11 cellular contexts compared by ENCODE assay signal in genomic region chr5:124979174-124979573, GRCh38.
A peak's percentile ranks its signal among the peaks of the same experiment; 100 is the strongest.
DNase-seq lines count a peak whose midpoint lies in the region; ATAC-seq and TF ChIP-seq lines count a peak whose summit lies in the region.
"Had no signal": no experiment of that assay in that cellular context is flagged by ENCODE, and none has a peak within 500 bp of the region (broad histone marks: within the 10 kb centered on the region; RNA-seq: fewer than 3 reads in every experiment).

No MANE protein-coding gene starts in this region.

- H4K5ac ChIP-seq in IMR-90 (ENCODE audit: low read depth, low read length), result peak overlapping the region; percentile 84; the same call in 1 of the 2 replicates

- H2BK120ac ChIP-seq in IMR-90 (ENCODE audit: low read depth, low read length), result peak overlapping the region; percentile 92

- peaks cover 3 to 30% (median 17%) of the 10 kb centered on the region in 5 experiments for H3K9me3 Mint-ChIP-seq in brain
- H3K9me3 Mint-ChIP-seq: natural killer cell treated with Interleukin-12 subunit alpha and Interleukin-12 subunit beta and Interleukin-15 and Interleukin-18, amount 100 ng/mL, for 72 hours had no signal

- H3K18ac ChIP-seq in IMR-90 (ENCODE audit: low read depth, low read length), result peak overlapping the region; percentile 6; the same call in 1 of the 2 replicates

- H2BK15ac ChIP-seq in IMR-90 (ENCODE audit: low read depth, low read length), result peak overlapping the region; percentile 91; the same call in 2 of the 3 replicates

- CTCF ChIA-PET in IMR-90 (lab: Yijun Ruan, JAX), result no interaction called here

- H3K27ac Mint-ChIP-seq in brain, result peak overlapping the region; percentile 64 to 92 (median 84)

- H4K20me1 ChIP-seq in IMR-90 (ENCODE audit: insufficient read depth, low read length), result no peaks in the 10 kb centered on the region

- peak overlapping the region; percentile 88; the same call in 1 of the 2 replicates for H4K91ac ChIP-seq in IMR-90 (ENCODE audit: insufficient read depth, low read depth, low read length)

- H3K27ac ChIP-seq in IMR-90 (ENCODE audit: insufficient read depth, low read length) (no peak overlapping the region), mesodermal cell (ENCODE audit: low read depth, low read length, severe bottlenecking) (peak overlapping the region; percentile 41), spleen (no peak overlapping the region)

- no peak overlapping the region for H3K9ac ChIP-seq in IMR-90 (ENCODE audit: low read depth, low read length)

- peak; percentile 78 for ATAC-seq in IMR-90 (ENCODE audit: low read depth)
- ATAC-seq: natural killer cell treated with Interleukin-12 subunit alpha and Interleukin-12 subunit beta and Interleukin-15 and Interleukin-18, amount 100 ng/mL, for 72 hours had no signal

- H2BK5ac ChIP-seq in IMR-90 (ENCODE audit: low read depth, low read length, poor library complexity, severe bottlenecking), result no peak overlapping the region

- in situ Hi-C loops in IMR-90 (cut with MboI; ENCODE audit: low sequenced_read_pairs), result no loop called here

- H3K4me3 ChIP-seq in IMR-90 (ENCODE audit: insufficient read depth, low read depth, low read length) (no peak overlapping the region), mesodermal cell (ENCODE audit: extremely low read depth, insufficient read depth, low read length, poor library complexity, severe bottlenecking) (no peak overlapping the region), spleen (no peak overlapping the region)

- peak overlapping the region; percentile 36 for H2AFZ ChIP-seq in IMR-90 (replicated peaks; ENCODE audit: low read length, poor library complexity)

- peaks cover 6% of the 10 kb centered on the region for H3K27me3 Mint-ChIP-seq in brain
- H3K27me3 Mint-ChIP-seq: natural killer cell treated with Interleukin-12 subunit alpha and Interleukin-12 subunit beta and Interleukin-15 and Interleukin-18, amount 100 ng/mL, for 72 hours had no signal

- no peak overlapping the region for H3K4me2 ChIP-seq in IMR-90 (ENCODE audit: low read depth, low read length)

- no peak for TF ChIP-seq RAD21 in IMR-90 (IDR thresholded peaks at IDR 0.05; ENCODE audit: low read length)

- WGBS in IMR-90 (ENCODE audit: extremely low coverage in 2 of 2, insufficient read length in 1 of 2), 2 experiments, result no CpG with 5 or more reads among the region's 2 CpGs
- 0 to 40% methylated on average over 1 of the region's 2 CpGs for WGBS in mesodermal cell (ENCODE audit: insufficient coverage in 2 of 2), 2 experiments
- WGBS in spleen, 5 donors, result 63 to 75% (median 73%) methylated on average over 2 of the region's 2 CpGs

- H3K4ac ChIP-seq in IMR-90 (ENCODE audit: low read depth, low read length), result peak overlapping the region; percentile 79; the same call in 1 of the 2 replicates

- H3K4me3 Mint-ChIP-seq in brain, result peak overlapping the region in 4 of 5 experiments; percentile 31 to 68 (median 64)
- H3K4me3 Mint-ChIP-seq: natural killer cell treated with Interleukin-12 subunit alpha and Interleukin-12 subunit beta and Interleukin-15 and Interleukin-18, amount 100 ng/mL, for 72 hours had no signal

- H3K36me3 ChIP-seq in IMR-90 (ENCODE audit: control insufficient read depth, insufficient read depth, low read length) (no peaks in the 10 kb centered on the region), mesodermal cell (ENCODE audit: control insufficient read depth, insufficient read depth, low read length) (no peaks in the 10 kb centered on the region), spleen (no peaks in the 10 kb centered on the region)

- H3K9me3 ChIP-seq in IMR-90 (ENCODE audit: control insufficient read depth, insufficient read depth, low read length), result peaks cover 5% of the 10 kb centered on the region; the same call in 1 of the 2 replicates
- peaks cover 9% of the 10 kb centered on the region for H3K9me3 ChIP-seq in mesodermal cell (ENCODE audit: control insufficient read depth, low read length)
- H3K9me3 ChIP-seq in spleen, result peaks cover 0 to 24% (median 12%) of the 10 kb centered on the region in 8 donors

- no peak for TF ChIP-seq CTCF in IMR-90 (conservative IDR thresholded peaks at IDR 0.05; ENCODE audit: low read depth, low read length)
- TF ChIP-seq CTCF in brain (conservative IDR thresholded peaks at IDR 0.05), result no peak
- no peak for TF ChIP-seq CTCF in spleen (IDR thresholded peaks at IDR 0.05 in 8 of 11, conservative IDR thresholded peaks at IDR 0.05 in 3 of 11)

- H3K4me1 ChIP-seq in IMR-90 (ENCODE audit: control insufficient read depth, insufficient read depth, low read length), result peaks cover 4% of the 10 kb centered on the region; the same call in 1 of the 2 replicates
- H3K4me1 ChIP-seq in mesodermal cell (ENCODE audit: control insufficient read depth, insufficient read depth, low read length, poor library complexity, severe bottlenecking), result peaks cover 23% of the 10 kb centered on the region
- peaks cover 0 to 16% (median 0%) of the 10 kb centered on the region in 6 donors for H3K4me1 ChIP-seq in spleen

- POLR2A ChIA-PET in IMR-90 (lab: Charles Lee; ENCODE audit: unreplicated experiment), result no interaction called here

- no TSS peak for BruUV-seq in IMR-90 (replicated peaks; lab: Mats Ljungman, UMichigan)

- H3K4me1 Mint-ChIP-seq in brain, result peaks cover 43% of the 10 kb centered on the region

- peak; percentile 1 for DNase-seq in COR-L47 (lab: John Stamatoyannopoulos, UW)
- peak; percentile 24 for DNase-seq in IMR-90
- DNase-seq in NCI-H226, result no peak
- DNase-seq in stimulated activated CD4-positive, alpha-beta T cell treated with anti-CD3 and anti-CD28 coated beads, Interleukin-4, amount 100 ng/mL, for 24 hours, result no peak
- DNase-seq in activated CD4-positive, alpha-beta T cell treated with anti-CD3 and anti-CD28 coated beads, Interleukin-2, amount 50 U/mL, for 4 hours, result no peak
- no peak for DNase-seq in spleen
- DNase-seq: AML-193, HCEC 1CT had no signal

- H2BK20ac ChIP-seq in IMR-90 (ENCODE audit: low read depth, low read length), result peak overlapping the region; percentile 92; the same call in 1 of the 2 replicates

- no peaks in the 10 kb centered on the region for H3K79me1 ChIP-seq in IMR-90 (ENCODE audit: low read depth in 1 of 2, low read length in 2 of 2)

- H3K9me1 ChIP-seq in IMR-90 (ENCODE audit: insufficient read depth, low read length), result 0 out of 2 replicates have a peak, but pooled peaks cover 4% of the 10 kb centered on the region

- peaks cover 10% of the 10 kb centered on the region for H3K36me3 Mint-ChIP-seq in brain
- H3K36me3 Mint-ChIP-seq: natural killer cell treated with Interleukin-12 subunit alpha and Interleukin-12 subunit beta and Interleukin-15 and Interleukin-18, amount 100 ng/mL, for 72 hours had no signal

- dilution Hi-C loops in IMR-90 (cut with HindIII; ENCODE audit: low sequenced_read_pairs, unreplicated experiment), result no loop called here

- peak overlapping the region; percentile 76 to 81; a peak in 3 of 4 replicates for H4K8ac ChIP-seq in IMR-90 (ENCODE audit: low read depth in 2 of 2, low read length in 2 of 2)

- intact Hi-C loops in IMR-90 (cut with micrococcal nuclease), result no loop called here
- intact Hi-C loops in spleen (cut with DNase I; ENCODE audit: low total_unique reads), result no loop called here

- no peak for TF ChIP-seq POLR2A in IMR-90 (IDR thresholded peaks at IDR 0.05; ENCODE audit: low read depth, low read length)
- TF ChIP-seq POLR2A in spleen (IDR thresholded peaks at IDR 0.05), result no peak

- H3K27me3 ChIP-seq in IMR-90 (ENCODE audit: control insufficient read depth, insufficient read depth, low read length), result no peaks in the 10 kb centered on the region
- H3K27me3 ChIP-seq in spleen (replicated peaks in 1 of 7), result no peaks in the 10 kb centered on the region

- no peak overlapping the region for H2AK5ac ChIP-seq in IMR-90 (ENCODE audit: low read depth, low read length)

- peak overlapping the region; percentile 91 for H3K14ac ChIP-seq in IMR-90 (replicated peaks; ENCODE audit: low read depth, low read length)

- H2AK9ac ChIP-seq in IMR-90 (replicated peaks; ENCODE audit: low read depth, low read length, poor library complexity), result no peak overlapping the region

- H3K56ac ChIP-seq in IMR-90 (ENCODE audit: extremely low read depth, insufficient read depth, low read length), result no peak overlapping the region

- H3K23ac ChIP-seq in IMR-90 (ENCODE audit: low read depth, low read length), result no peak overlapping the region; the same call in 1 of the 2 replicates

TF ChIP-seq in IMR-90, 13 proteins besides CTCF, POLR2A, EP300 and RAD21:
- no peak for TF ChIP-seq MAFK (IDR thresholded peaks at IDR 0.05; ENCODE audit: low read depth, low read length)
- no peak for TF ChIP-seq CHD1 (IDR thresholded peaks at IDR 0.05; ENCODE audit: low read depth, low read length)
- no peak for TF ChIP-seq ELK1 (IDR thresholded peaks at IDR 0.05; ENCODE audit: borderline replicate concordance, low read depth, low read length)
- no peak for TF ChIP-seq MAZ (IDR thresholded peaks at IDR 0.05; ENCODE audit: borderline replicate concordance, low read depth, low read length)
- no peak for TF ChIP-seq CEBPB (IDR thresholded peaks at IDR 0.05; ENCODE audit: low read depth, low read length)
- TF ChIP-seq BHLHE40 (IDR thresholded peaks at IDR 0.05; ENCODE audit: low read depth, low read length), result no peak

Comparison
In these comparisons a context has a peak if more than half of its experiments do, and no peak if none do; other contexts are left out.
1. DNase-seq: peak in COR-L47 (single experiment) and IMR-90 (single experiment); none in NCI-H226 (single experiment), stimulated activated CD4-positive, alpha-beta T cell treated with anti-CD3 and anti-CD28 coated beads, Interleukin-4, amount 100 ng/mL, for 24 hours (single experiment), activated CD4-positive, alpha-beta T cell treated with anti-CD3 and anti-CD28 coated beads, Interleukin-2, amount 50 U/mL, for 4 hours (0 of 2) and spleen (single experiment).